ENCODE assay signal across 16 cellular contexts in the genomic region with DNA sequence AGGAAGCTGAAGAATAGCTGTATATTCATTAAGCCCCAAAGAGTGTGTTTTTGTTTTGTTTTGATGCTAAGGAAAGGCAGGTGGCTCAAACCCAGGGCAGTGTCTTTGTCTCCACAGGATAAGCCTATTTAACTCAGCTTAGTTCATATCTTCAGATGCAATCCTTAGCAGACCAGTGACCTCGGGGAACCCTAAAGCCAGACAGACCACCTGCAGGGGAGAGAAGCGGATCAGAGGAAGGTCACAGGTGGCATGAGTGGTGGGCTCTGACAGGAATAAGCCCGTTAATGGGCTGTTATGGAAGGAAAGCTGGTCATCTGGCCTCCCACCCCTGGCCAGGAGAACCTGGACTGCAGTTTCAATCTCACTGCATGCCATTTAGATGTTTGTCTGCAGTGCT. TPM values are rescaled to one million over a fixed set of nuclear protein-coding genes. Genes with fewer than 3 reads are reported as not detected.
DNase-seq lines count a peak whose midpoint lies in the region; ATAC-seq and TF ChIP-seq lines count a peak whose summit lies in the region.
"Had no signal": no experiment of that assay in that cellular context is flagged by ENCODE, and none has a peak within 500 bp of the region (broad histone marks: within the 10 kb centered on the region; RNA-seq: fewer than 3 reads in every experiment).

No MANE protein-coding gene starts in this region.

- H3K36me3 ChIP-seq in endodermal cell (ENCODE audit: control insufficient read depth, insufficient read depth, low read length) = peaks cover 21% of the 10 kb centered on the region

- H3K27ac Mint-ChIP-seq in endodermal cell (peak overlapping the region; percentile 60), progenitor cell of endocrine pancreas (peak overlapping the region; percentile 63)
- H3K27ac Mint-ChIP-seq: CD4-positive, alpha-beta T cell; GM23338; HFFc6 had no signal

- H3K9me3 Mint-ChIP-seq in endodermal cell (no peaks in the 10 kb centered on the region), progenitor cell of endocrine pancreas (ENCODE audit: low read depth) (no peaks in the 10 kb centered on the region)
- H3K9me3 Mint-ChIP-seq: GM23338, HFFc6 had no signal

- DNase-seq in NCI-H748 (lab: John Stamatoyannopoulos, UW; ENCODE audit: unreplicated experiment) (peak; percentile 44), NCI-H748 treated with DMSO at 0.1 percent for 48 hours (lab: John Stamatoyannopoulos, UW) (no peak), endodermal cell (peak; percentile 91), progenitor cell of endocrine pancreas (ENCODE audit: low spot score, unreplicated experiment) (no peak)
- DNase-seq in activated CD4-positive, alpha-beta T cell treated with anti-CD3 and anti-CD28 coated beads for 4 hours = no peak
- DNase-seq: AML-193; Caco-2; CD4-positive, alpha-beta T cell; HCEC 1CT; HFFc6 had no signal

- H3K9me3 ChIP-seq in endodermal cell (ENCODE audit: control insufficient read depth, low read length) = peaks cover 15% of the 10 kb centered on the region
- H3K9me3 ChIP-seq: A549, Caco-2 had no signal

- no peak overlapping the region for H3K27ac ChIP-seq in endodermal cell (ENCODE audit: low read depth, low read length)
- H3K27ac ChIP-seq: 22Rv1, A549, C4-2B had no signal

- no peaks in the 10 kb centered on the region for H3K27me3 ChIP-seq in endodermal cell (ENCODE audit: control insufficient read depth, insufficient read depth, low read length, poor library complexity, severe bottlenecking)

- 28 to 66% methylated on average over 2 to 3 of the region's 3 CpGs for WGBS in endodermal cell (ENCODE audit: insufficient coverage in 1 of 2, insufficient read length in 1 of 2), 2 experiments

- no peak for ATAC-seq in HG03432 (IDR thresholded peaks at IDR 0.05; ENCODE audit: unreplicated experiment)
- no peak for ATAC-seq in HG02763 (IDR thresholded peaks at IDR 0.05; ENCODE audit: unreplicated experiment)
- ATAC-seq: A549, GM23338 had no signal

- H3K4me3 ChIP-seq in endodermal cell (ENCODE audit: low read length) = peak overlapping the region; percentile 58
- H3K4me3 ChIP-seq: A549, GM23338 had no signal

- H3K4me1 Mint-ChIP-seq in endodermal cell = peaks cover 73% of the 10 kb centered on the region
- peaks cover 3% of the 10 kb centered on the region for H3K4me1 Mint-ChIP-seq in progenitor cell of endocrine pancreas (ENCODE audit: low read depth)

- TF ChIP-seq CTCF in endodermal cell (conservative IDR thresholded peaks at IDR 0.05) (no peak), progenitor cell of endocrine pancreas (IDR thresholded peaks at IDR 0.05; ENCODE audit: unreplicated experiment) (no peak)

- peak overlapping the region; percentile 69 for H3K9ac ChIP-seq in endodermal cell (ENCODE audit: extremely low read depth, low read length, poor library complexity, severe bottlenecking)

- no peak overlapping the region for H3K4me3 Mint-ChIP-seq in endodermal cell
- H3K4me3 Mint-ChIP-seq in progenitor cell of endocrine pancreas (ENCODE audit: low read depth) = no peak overlapping the region
- H3K4me3 Mint-ChIP-seq: CD4-positive, alpha-beta T cell; GM23338; HFFc6 had no signal

- peaks cover 6% of the 10 kb centered on the region for H3K27me3 Mint-ChIP-seq in endodermal cell (ENCODE audit: insufficient read depth)
- peaks cover 30% of the 10 kb centered on the region for H3K27me3 Mint-ChIP-seq in progenitor cell of endocrine pancreas
- H3K27me3 Mint-ChIP-seq: CD4-positive, alpha-beta T cell had no signal

- peaks cover 1% of the 10 kb centered on the region for H3K36me3 Mint-ChIP-seq in endodermal cell (ENCODE audit: low read depth)
- no peaks in the 10 kb centered on the region for H3K36me3 Mint-ChIP-seq in progenitor cell of endocrine pancreas (ENCODE audit: insufficient read depth)

- peaks cover 17% of the 10 kb centered on the region for H3K4me1 ChIP-seq in endodermal cell (ENCODE audit: control insufficient read depth, insufficient read depth, low read length)
- H3K4me1 ChIP-seq: A549, Caco-2 had no signal

RNA-seq across cellular contexts. Expression of gene TAS2R1, which starts 30.8 kb away (rescaled TPM):
- under 1 TPM in 1 of 2 donors, not detected in 1; 0.24 TPM for total RNA-seq in endodermal cell
- polyA plus RNA-seq in endodermal cell (2013, experiment 1 of 2) = not detected
- polyA plus RNA-seq in endodermal cell (2013, experiment 2 of 2) = not detected
- 0.22 TPM in 1 of 2 replicates, not detected in the other for total RNA-seq in progenitor cell of endocrine pancreas
- total RNA-seq: CD4-positive, alpha-beta T cell; GM23338 had no signal
- polyA plus RNA-seq: A549 had no signal

RNA-seq across cellular contexts. Expression of gene SEMA5A, which starts 53.5 kb away (rescaled TPM):
- total RNA-seq in endodermal cell (10 to 100 TPM; 46.8 to 77.8 TPM), progenitor cell of endocrine pancreas (4.0 and 4.3 TPM in 2 replicates)
- 18.5 TPM for polyA plus RNA-seq in endodermal cell (2013, experiment 1 of 2)
- 19.3 TPM for polyA plus RNA-seq in endodermal cell (2013, experiment 2 of 2)
- polyA plus RNA-seq: A549 had no signal

Comparison
In these comparisons a context has a peak if more than half of its experiments do, and no peak if none do; other contexts are left out.
1. DNase-seq: peak in NCI-H748 (single experiment) and endodermal cell (single experiment); none in NCI-H748 treated with DMSO at 0.1 percent for 48 hours (single experiment), progenitor cell of endocrine pancreas (single experiment) and activated CD4-positive, alpha-beta T cell treated with anti-CD3 and anti-CD28 coated beads for 4 hours (0 of 2).